ENCODE assay signal across 1 cellular context in genomic region chr6:30883476-30883742, GRCh38.
A peak's percentile ranks its signal among the peaks of the same experiment; 100 is the strongest.
TF ChIP-seq lines count a peak whose summit lies in the region.

No MANE protein-coding gene starts in this region.

TF ChIP-seq in HepG2, 621 proteins besides CTCF, POLR2A, EP300 and RAD21:
- TF ChIP-seq ZNF660 (CRISPR knock-in tag; IDR thresholded peaks at IDR 0.05; ENCODE audit: borderline replicate concordance, low read depth) (no peak), ZNF747 (CRISPR knock-in tag; IDR thresholded peaks at IDR 0.05; ENCODE audit: borderline replicate concordance) (0 out of 2 replicates have a peak, but pooled peaks have one; percentile 12), ATF1 (CRISPR knock-in tag; IDR thresholded peaks at IDR 0.05) (no peak), KDM2A (CRISPR knock-in tag; IDR thresholded peaks at IDR 0.05; ENCODE audit: borderline replicate concordance, low read depth) (peak; percentile 28; the same call in 1 of the 2 replicates), FIP1L1 (IDR thresholded peaks at IDR 0.05; ENCODE audit: borderline replicate concordance, insufficient read depth, low read depth, low read length) (no peak), ZNF383 (CRISPR knock-in tag; IDR thresholded peaks at IDR 0.05; ENCODE audit: borderline replicate concordance) (no peak), ZNF501 (CRISPR knock-in tag; IDR thresholded peaks at IDR 0.05) (peak; percentile 39; the same call in 1 of the 2 replicates), REPIN1 (CRISPR knock-in tag; IDR thresholded peaks at IDR 0.05; ENCODE audit: borderline replicate concordance, low read depth) (no peak), HNF4A (CRISPR knock-in tag; IDR thresholded peaks at IDR 0.05) (no peak), ZNF782 (CRISPR knock-in tag; IDR thresholded peaks at IDR 0.05; ENCODE audit: borderline replicate concordance) (no peak), ZNF350 (CRISPR knock-in tag; IDR thresholded peaks at IDR 0.05; ENCODE audit: borderline replicate concordance, low read depth) (peak; percentile 48; the same call in 1 of the 2 replicates), ZZZ3 (CRISPR knock-in tag; IDR thresholded peaks at IDR 0.05; ENCODE audit: borderline replicate concordance) (no peak), ZNF354B (CRISPR knock-in tag; IDR thresholded peaks at IDR 0.05) (0 out of 2 replicates have a peak, but pooled peaks have one; percentile 19), TBX2 (CRISPR knock-in tag; IDR thresholded peaks at IDR 0.05; ENCODE audit: borderline replicate concordance) (peak; percentile 33; the same call in 1 of the 2 replicates), LCORL (IDR thresholded peaks at IDR 0.05) (no peak), LCORL (CRISPR knock-in tag; IDR thresholded peaks at IDR 0.05) (peak; percentile 28; the same call in 1 of the 2 replicates), ZSCAN21 (CRISPR knock-in tag; IDR thresholded peaks at IDR 0.05; ENCODE audit: borderline replicate concordance) (0 out of 2 replicates have a peak, but pooled peaks have one; percentile 43), PRPF4 (IDR thresholded peaks at IDR 0.05; ENCODE audit: low read depth, low read length, poor library complexity, severe bottlenecking) (no peak), ZBTB42 (CRISPR knock-in tag; IDR thresholded peaks at IDR 0.05) (0 out of 2 replicates have a peak, but pooled peaks have one; percentile 9), KLF9 (CRISPR knock-in tag; IDR thresholded peaks at IDR 0.05; ENCODE audit: low read depth) (no peak), WIZ (CRISPR knock-in tag; IDR thresholded peaks at IDR 0.05) (no peak), ZNF563 (CRISPR knock-in tag; IDR thresholded peaks at IDR 0.05) (0 out of 2 replicates have a peak, but pooled peaks have one; percentile 11), ZKSCAN1 (IDR thresholded peaks at IDR 0.05; ENCODE audit: low read length) (no peak), DNMT3B (CRISPR knock-in tag; conservative IDR thresholded peaks at IDR 0.05) (no peak), ZNF329 (CRISPR knock-in tag; IDR thresholded peaks at IDR 0.05; ENCODE audit: low read depth) (0 out of 2 replicates have a peak, but pooled peaks have one; percentile 6), RFX1 (IDR thresholded peaks at IDR 0.05) (no peak)
- TF ChIP-seq, protein P1, sequence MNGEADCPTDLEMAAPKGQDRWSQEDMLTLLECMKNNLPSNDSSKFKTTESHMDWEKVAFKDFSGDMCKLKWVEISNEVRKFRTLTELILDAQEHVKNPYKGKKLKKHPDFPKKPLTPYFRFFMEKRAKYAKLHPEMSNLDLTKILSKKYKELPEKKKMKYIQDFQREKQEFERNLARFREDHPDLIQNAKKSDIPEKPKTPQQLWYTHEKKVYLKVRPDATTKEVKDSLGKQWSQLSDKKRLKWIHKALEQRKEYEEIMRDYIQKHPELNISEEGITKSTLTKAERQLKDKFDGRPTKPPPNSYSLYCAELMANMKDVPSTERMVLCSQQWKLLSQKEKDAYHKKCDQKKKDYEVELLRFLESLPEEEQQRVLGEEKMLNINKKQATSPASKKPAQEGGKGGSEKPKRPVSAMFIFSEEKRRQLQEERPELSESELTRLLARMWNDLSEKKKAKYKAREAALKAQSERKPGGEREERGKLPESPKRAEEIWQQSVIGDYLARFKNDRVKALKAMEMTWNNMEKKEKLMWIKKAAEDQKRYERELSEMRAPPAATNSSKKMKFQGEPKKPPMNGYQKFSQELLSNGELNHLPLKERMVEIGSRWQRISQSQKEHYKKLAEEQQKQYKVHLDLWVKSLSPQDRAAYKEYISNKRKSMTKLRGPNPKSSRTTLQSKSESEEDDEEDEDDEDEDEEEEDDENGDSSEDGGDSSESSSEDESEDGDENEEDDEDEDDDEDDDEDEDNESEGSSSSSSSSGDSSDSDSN (CRISPR knock-in tag; IDR thresholded peaks at IDR 0.05) = 0 out of 2 replicates have a peak, but pooled peaks have one; percentile 37
- TF ChIP-seq, protein P2, sequence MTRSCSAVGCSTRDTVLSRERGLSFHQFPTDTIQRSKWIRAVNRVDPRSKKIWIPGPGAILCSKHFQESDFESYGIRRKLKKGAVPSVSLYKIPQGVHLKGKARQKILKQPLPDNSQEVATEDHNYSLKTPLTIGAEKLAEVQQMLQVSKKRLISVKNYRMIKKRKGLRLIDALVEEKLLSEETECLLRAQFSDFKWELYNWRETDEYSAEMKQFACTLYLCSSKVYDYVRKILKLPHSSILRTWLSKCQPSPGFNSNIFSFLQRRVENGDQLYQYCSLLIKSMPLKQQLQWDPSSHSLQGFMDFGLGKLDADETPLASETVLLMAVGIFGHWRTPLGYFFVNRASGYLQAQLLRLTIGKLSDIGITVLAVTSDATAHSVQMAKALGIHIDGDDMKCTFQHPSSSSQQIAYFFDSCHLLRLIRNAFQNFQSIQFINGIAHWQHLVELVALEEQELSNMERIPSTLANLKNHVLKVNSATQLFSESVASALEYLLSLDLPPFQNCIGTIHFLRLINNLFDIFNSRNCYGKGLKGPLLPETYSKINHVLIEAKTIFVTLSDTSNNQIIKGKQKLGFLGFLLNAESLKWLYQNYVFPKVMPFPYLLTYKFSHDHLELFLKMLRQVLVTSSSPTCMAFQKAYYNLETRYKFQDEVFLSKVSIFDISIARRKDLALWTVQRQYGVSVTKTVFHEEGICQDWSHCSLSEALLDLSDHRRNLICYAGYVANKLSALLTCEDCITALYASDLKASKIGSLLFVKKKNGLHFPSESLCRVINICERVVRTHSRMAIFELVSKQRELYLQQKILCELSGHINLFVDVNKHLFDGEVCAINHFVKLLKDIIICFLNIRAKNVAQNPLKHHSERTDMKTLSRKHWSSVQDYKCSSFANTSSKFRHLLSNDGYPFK (CRISPR knock-in tag; IDR thresholded peaks at IDR 0.05; ENCODE audit: borderline replicate concordance) = peak; percentile 41; the same call in 1 of the 2 replicates
- TF ChIP-seq, protein P3, sequence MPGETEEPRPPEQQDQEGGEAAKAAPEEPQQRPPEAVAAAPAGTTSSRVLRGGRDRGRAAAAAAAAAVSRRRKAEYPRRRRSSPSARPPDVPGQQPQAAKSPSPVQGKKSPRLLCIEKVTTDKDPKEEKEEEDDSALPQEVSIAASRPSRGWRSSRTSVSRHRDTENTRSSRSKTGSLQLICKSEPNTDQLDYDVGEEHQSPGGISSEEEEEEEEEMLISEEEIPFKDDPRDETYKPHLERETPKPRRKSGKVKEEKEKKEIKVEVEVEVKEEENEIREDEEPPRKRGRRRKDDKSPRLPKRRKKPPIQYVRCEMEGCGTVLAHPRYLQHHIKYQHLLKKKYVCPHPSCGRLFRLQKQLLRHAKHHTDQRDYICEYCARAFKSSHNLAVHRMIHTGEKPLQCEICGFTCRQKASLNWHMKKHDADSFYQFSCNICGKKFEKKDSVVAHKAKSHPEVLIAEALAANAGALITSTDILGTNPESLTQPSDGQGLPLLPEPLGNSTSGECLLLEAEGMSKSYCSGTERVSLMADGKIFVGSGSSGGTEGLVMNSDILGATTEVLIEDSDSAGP (CRISPR knock-in tag; IDR thresholded peaks at IDR 0.05; ENCODE audit: borderline replicate concordance) = 0 out of 2 replicates have a peak, but pooled peaks have one; percentile 66
- TF ChIP-seq, protein P4, sequence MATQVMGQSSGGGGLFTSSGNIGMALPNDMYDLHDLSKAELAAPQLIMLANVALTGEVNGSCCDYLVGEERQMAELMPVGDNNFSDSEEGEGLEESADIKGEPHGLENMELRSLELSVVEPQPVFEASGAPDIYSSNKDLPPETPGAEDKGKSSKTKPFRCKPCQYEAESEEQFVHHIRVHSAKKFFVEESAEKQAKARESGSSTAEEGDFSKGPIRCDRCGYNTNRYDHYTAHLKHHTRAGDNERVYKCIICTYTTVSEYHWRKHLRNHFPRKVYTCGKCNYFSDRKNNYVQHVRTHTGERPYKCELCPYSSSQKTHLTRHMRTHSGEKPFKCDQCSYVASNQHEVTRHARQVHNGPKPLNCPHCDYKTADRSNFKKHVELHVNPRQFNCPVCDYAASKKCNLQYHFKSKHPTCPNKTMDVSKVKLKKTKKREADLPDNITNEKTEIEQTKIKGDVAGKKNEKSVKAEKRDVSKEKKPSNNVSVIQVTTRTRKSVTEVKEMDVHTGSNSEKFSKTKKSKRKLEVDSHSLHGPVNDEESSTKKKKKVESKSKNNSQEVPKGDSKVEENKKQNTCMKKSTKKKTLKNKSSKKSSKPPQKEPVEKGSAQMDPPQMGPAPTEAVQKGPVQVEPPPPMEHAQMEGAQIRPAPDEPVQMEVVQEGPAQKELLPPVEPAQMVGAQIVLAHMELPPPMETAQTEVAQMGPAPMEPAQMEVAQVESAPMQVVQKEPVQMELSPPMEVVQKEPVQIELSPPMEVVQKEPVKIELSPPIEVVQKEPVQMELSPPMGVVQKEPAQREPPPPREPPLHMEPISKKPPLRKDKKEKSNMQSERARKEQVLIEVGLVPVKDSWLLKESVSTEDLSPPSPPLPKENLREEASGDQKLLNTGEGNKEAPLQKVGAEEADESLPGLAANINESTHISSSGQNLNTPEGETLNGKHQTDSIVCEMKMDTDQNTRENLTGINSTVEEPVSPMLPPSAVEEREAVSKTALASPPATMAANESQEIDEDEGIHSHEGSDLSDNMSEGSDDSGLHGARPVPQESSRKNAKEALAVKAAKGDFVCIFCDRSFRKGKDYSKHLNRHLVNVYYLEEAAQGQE (IDR thresholded peaks at IDR 0.05; ENCODE audit: borderline replicate concordance in 1 of 2, low read depth in 1 of 2, low read length in 2 of 2) = no peak
- TF ChIP-seq, protein P5, sequence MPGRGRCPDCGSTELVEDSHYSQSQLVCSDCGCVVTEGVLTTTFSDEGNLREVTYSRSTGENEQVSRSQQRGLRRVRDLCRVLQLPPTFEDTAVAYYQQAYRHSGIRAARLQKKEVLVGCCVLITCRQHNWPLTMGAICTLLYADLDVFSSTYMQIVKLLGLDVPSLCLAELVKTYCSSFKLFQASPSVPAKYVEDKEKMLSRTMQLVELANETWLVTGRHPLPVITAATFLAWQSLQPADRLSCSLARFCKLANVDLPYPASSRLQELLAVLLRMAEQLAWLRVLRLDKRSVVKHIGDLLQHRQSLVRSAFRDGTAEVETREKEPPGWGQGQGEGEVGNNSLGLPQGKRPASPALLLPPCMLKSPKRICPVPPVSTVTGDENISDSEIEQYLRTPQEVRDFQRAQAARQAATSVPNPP (CRISPR knock-in tag; IDR thresholded peaks at IDR 0.05) = no peak
